Comparison of ENCODE assay signal across 12 cellular contexts in genomic region chr11:128481135-128481534, GRCh38.
DNase-seq lines count a peak whose midpoint lies in the region; ATAC-seq lines count a peak whose summit lies in the region.
"Had no signal": no experiment of that assay in that cellular context is flagged by ENCODE, and none has a peak within 500 bp of the region (broad histone marks: within the 10 kb centered on the region; RNA-seq: fewer than 3 reads in every experiment).

No MANE protein-coding gene starts in this region.

- H3K27me3 Mint-ChIP-seq in activated CD4-positive, alpha-beta T cell treated with anti-CD3 and anti-CD28 coated beads for 36 hours, result no peaks in the 10 kb centered on the region
- H3K27me3 Mint-ChIP-seq: dendritic cell treated with granulocyte-macrophage colony-stimulating factor and Interleukin-4, amounts not matched to agents 40 ng/mL and 50 ng/mL, for 4 days; type B pancreatic cell had no signal

- WGBS in right cardiac atrium, result 58% methylated on average over 2 of the region's 2 CpGs

- H3K9me3 Mint-ChIP-seq in activated CD4-positive, alpha-beta T cell treated with anti-CD3 and anti-CD28 coated beads for 36 hours (ENCODE audit: low read depth), result no peaks in the 10 kb centered on the region
- H3K9me3 Mint-ChIP-seq: type B pancreatic cell had no signal

- CTCF ChIA-PET in activated CD4-positive, alpha-beta T cell treated with anti-CD3 and anti-CD28 coated beads for 36 hours (lab: Charles Lee), result interaction anchor here (1.1 to 6.8 kb wide), 5 partner anchors 11 to 150 kb away, joined by 4 to 64 read pairs (median 9); no protein-coding TSS in a partner anchor

- H3K4me1 ChIP-seq in right cardiac atrium (ENCODE audit: control insufficient read depth, insufficient read depth, low read length) (peaks cover 22% of the 10 kb centered on the region), subcutaneous abdominal adipose tissue (ENCODE audit: control insufficient read depth in 5 of 5, insufficient read depth in 5 of 5, low read length in 5 of 5) (peaks cover 12 to 70% (median 55%) of the 10 kb centered on the region in 5 donors)
- H3K4me1 ChIP-seq: BLaER1 had no signal

- H3K4me3 ChIP-seq in right cardiac atrium (ENCODE audit: low read length) (no peak overlapping the region), subcutaneous abdominal adipose tissue (ENCODE audit: low read depth in 1 of 5, low read length in 5 of 5) (no peak overlapping the region)
- H3K4me3 ChIP-seq: BLaER1, SJCRH30 had no signal

- peak overlapping the region; percentile 63 for H3K4me3 Mint-ChIP-seq in activated CD4-positive, alpha-beta T cell treated with anti-CD3 and anti-CD28 coated beads for 36 hours
- H3K4me3 Mint-ChIP-seq: dendritic cell treated with granulocyte-macrophage colony-stimulating factor and Interleukin-4, amounts not matched to agents 40 ng/mL and 50 ng/mL, for 4 days; type B pancreatic cell had no signal

- no peak overlapping the region for H3K9ac ChIP-seq in subcutaneous abdominal adipose tissue (ENCODE audit: low read length in 5 of 5)
- H3K9ac ChIP-seq: BLaER1 had no signal

- peaks cover 98% of the 10 kb centered on the region for H3K4me1 Mint-ChIP-seq in activated CD4-positive, alpha-beta T cell treated with anti-CD3 and anti-CD28 coated beads for 36 hours

- H3K27me3 ChIP-seq in right cardiac atrium (ENCODE audit: control insufficient read depth, insufficient read depth), result no peaks in the 10 kb centered on the region
- H3K27me3 ChIP-seq in subcutaneous abdominal adipose tissue (ENCODE audit: control insufficient read depth in 5 of 5, insufficient read depth in 4 of 5, low read length in 5 of 5), result no peaks in the 10 kb centered on the region
- H3K27me3 ChIP-seq: BLaER1, SJCRH30 had no signal

- H3K27ac ChIP-seq in right cardiac atrium (ENCODE audit: low read length) (no peak overlapping the region), subcutaneous abdominal adipose tissue (ENCODE audit: low read depth, low read length) (peak overlapping the region; percentile 71)
- H3K27ac ChIP-seq: BLaER1, SJCRH30 had no signal

- no peak for ATAC-seq in activated CD4-positive, alpha-beta T cell treated with anti-CD3 and anti-CD28 coated beads for 36 hours
- peak; percentile 39 to 69 for ATAC-seq in right cardiac atrium

- DNase-seq in activated CD4-positive, alpha-beta T cell treated with anti-CD3 and anti-CD28 coated beads for 36 hours, result no peak
- no peak for DNase-seq in activated CD4-positive, alpha-beta T cell treated with anti-CD3 and anti-CD28 coated beads for 1 hour
- DNase-seq in amniotic stem cell (lab: John Stamatoyannopoulos, UW) (peak; percentile 37), right cardiac atrium (no peak), NCI-H510A (lab: John Stamatoyannopoulos, UW) (no peak), germinal center (ENCODE audit: low spot score) (no peak), pons (ENCODE audit: low spot score) (no peak)

- H3K27ac Mint-ChIP-seq in activated CD4-positive, alpha-beta T cell treated with anti-CD3 and anti-CD28 coated beads for 36 hours, result peak overlapping the region; percentile 98
- H3K27ac Mint-ChIP-seq: dendritic cell treated with granulocyte-macrophage colony-stimulating factor and Interleukin-4, amounts not matched to agents 40 ng/mL and 50 ng/mL, for 4 days; type B pancreatic cell had no signal

- POLR2A ChIA-PET in activated CD4-positive, alpha-beta T cell treated with anti-CD3 and anti-CD28 coated beads for 36 hours (lab: Charles Lee), result interaction anchor here (0.6 to 1.8 kb wide), 5 partner anchors 9 to 333 kb away, joined by 3 to 7 read pairs (median 4); no protein-coding TSS in a partner anchor

- H3K9me3 ChIP-seq in right cardiac atrium (ENCODE audit: control insufficient read depth, low read length) (no peaks in the 10 kb centered on the region), subcutaneous abdominal adipose tissue (ENCODE audit: control insufficient read depth in 5 of 5, low read length in 5 of 5) (no peaks in the 10 kb centered on the region)
- H3K9me3 ChIP-seq: SJCRH30 had no signal

- peaks cover 15 to 70% (median 59%) of the 10 kb centered on the region in 5 donors for H3K36me3 ChIP-seq in subcutaneous abdominal adipose tissue (ENCODE audit: control insufficient read depth in 5 of 5, insufficient read depth in 5 of 5, low read length in 5 of 5)

- intact Hi-C loops in activated CD4-positive, alpha-beta T cell treated with anti-CD3 and anti-CD28 coated beads for 36 hours (cut with DNase I, micrococcal nuclease), result loop anchor here in 1 of 2 experiments (2.0 kb wide), 1 partner anchor 40 kb away; no protein-coding TSS in a partner anchor
- intact Hi-C loops in right cardiac atrium (cut with DNase I), result no loop called here

- peaks cover 99% of the 10 kb centered on the region for H3K36me3 Mint-ChIP-seq in activated CD4-positive, alpha-beta T cell treated with anti-CD3 and anti-CD28 coated beads for 36 hours (ENCODE audit: low read depth)
